ENCODE assay signal across 8 cellular contexts in the genomic region with DNA sequence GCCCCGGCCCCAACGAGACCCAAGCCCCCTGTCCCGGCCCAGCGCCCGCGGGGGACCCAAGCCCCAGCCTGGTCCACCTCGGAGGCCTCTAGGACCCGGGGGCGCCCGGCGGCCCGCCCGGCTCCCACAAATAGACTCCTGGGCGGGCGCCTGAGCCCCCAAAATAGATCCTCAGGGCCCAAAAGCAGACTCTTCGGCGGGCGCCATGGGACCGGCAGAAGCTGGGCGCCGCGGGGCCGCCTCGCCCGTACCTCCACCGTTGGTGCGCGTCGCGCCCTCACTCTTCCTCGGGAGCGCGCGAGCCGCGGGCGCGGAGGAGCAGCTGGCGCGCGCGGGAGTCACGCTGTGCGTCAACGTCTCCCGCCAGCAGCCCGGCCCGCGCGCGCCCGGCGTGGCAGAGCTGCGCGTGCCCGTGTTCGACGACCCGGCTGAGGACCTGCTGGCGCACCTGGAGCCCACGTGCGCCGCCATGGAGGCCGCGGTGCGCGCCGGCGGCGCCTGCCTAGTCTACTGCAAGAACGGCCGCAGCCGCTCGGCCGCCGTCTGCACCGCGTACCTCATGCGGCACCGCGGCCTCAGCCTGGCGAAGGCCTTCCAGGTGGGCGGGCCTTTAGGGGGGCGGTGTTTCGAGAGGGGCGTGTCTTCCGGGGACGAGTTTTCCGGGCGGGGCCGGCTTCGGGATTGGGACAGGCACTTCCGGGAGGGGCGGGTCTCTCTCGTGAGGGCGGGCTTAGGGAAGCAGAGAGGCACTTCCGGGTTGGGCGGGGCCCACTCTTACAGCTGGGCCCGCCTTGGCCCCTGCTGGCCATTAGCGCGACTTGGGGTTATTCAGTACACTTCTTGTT. TPM values are rescaled to one million over a fixed set of nuclear protein-coding genes. Genes with fewer than 3 reads are reported as not detected.
DNase-seq lines count a peak whose midpoint lies in the region; ATAC-seq and TF ChIP-seq lines count a peak whose summit lies in the region.

No MANE protein-coding gene starts in this region.

- peak overlapping the region; percentile 83 for H3K4me3 Mint-ChIP-seq in activated T-helper 2 cell treated with anti-CD3 and anti-CD28 coated beads, Interferon-gamma antibody, Interleukin-2, Interleukin-4, amounts not matched to agents 10 μg/mL and 5 μg/mL and 100 μg/mL, durations not matched to agents 14 hours and 24 hours and 36 hours (ENCODE audit: low read depth)
- H3K4me3 Mint-ChIP-seq in nephron, result peak overlapping the region; percentile 87 to 92 (median 90)

- peak overlapping the region; percentile 74 for H3K4me3 ChIP-seq in LNCaP clone FGC (ENCODE audit: low read depth, low read length)

- intact Hi-C loops in activated T-helper 2 cell treated with anti-CD3 and anti-CD28 coated beads, Interferon-gamma antibody, Interleukin-2, Interleukin-4, amounts not matched to agents 10 μg/mL and 5 μg/mL and 100 μg/mL, durations not matched to agents 14 hours and 24 hours and 36 hours (cut with micrococcal nuclease), result loop anchor here (1.0 to 10.0 kb wide), 8 partner anchors 26 to 754 kb away; a partner anchor contains a TSS

- H3K4me1 Mint-ChIP-seq in activated T-helper 2 cell treated with anti-CD3 and anti-CD28 coated beads, Interferon-gamma antibody, Interleukin-2, Interleukin-4, amounts not matched to agents 10 μg/mL and 5 μg/mL and 100 μg/mL, durations not matched to agents 14 hours and 24 hours and 36 hours (ENCODE audit: low read depth), result peaks cover 63% of the 10 kb centered on the region
- H3K4me1 Mint-ChIP-seq in nephron, result peaks cover 42% of the 10 kb centered on the region

- peaks cover 62% of the 10 kb centered on the region for H3K36me3 Mint-ChIP-seq in activated T-helper 2 cell treated with anti-CD3 and anti-CD28 coated beads, Interferon-gamma antibody, Interleukin-2, Interleukin-4, amounts not matched to agents 10 μg/mL and 5 μg/mL and 100 μg/mL, durations not matched to agents 14 hours and 24 hours and 36 hours (ENCODE audit: low read depth)
- H3K36me3 Mint-ChIP-seq in nephron (ENCODE audit: low read depth), result peaks cover 3% of the 10 kb centered on the region

- peak; percentile 62 for ATAC-seq in stimulated activated naive CD8-positive, alpha-beta T cell treated with anti-CD3 and anti-CD28 coated beads, Interleukin-15, Interleukin-2, amounts not matched to agents 100 U/mL and 50 U/mL, for 24 hours

- peak; percentile 98 for DNase-seq in EL
- peak; percentile 93 for DNase-seq in GOT3 (lab: John Stamatoyannopoulos, UW)
- DNase-seq in LNCaP clone FGC (ENCODE audit: low read depth), result peak; percentile 88
- DNase-seq in RPMI8226, result peak; percentile 96
- peak; percentile 98 for DNase-seq in activated T-helper 2 cell treated with anti-CD3 and anti-CD28 coated beads, Interferon-gamma antibody, Interleukin-2, Interleukin-4, amounts not matched to agents 10 μg/mL and 5 μg/mL and 100 μg/mL, durations not matched to agents 14 hours and 24 hours and 36 hours (ENCODE audit: low spot score)
- DNase-seq in fibroblast of peridontal ligament (ENCODE audit: extremely low read depth), result peak; percentile 96
- DNase-seq in stimulated activated naive CD8-positive, alpha-beta T cell treated with anti-CD3 and anti-CD28 coated beads, Interleukin-15, Interleukin-2, amounts not matched to agents 100 U/mL and 50 U/mL, for 24 hours, result peak; percentile 100

- peak overlapping the region; percentile 87 for H3K27ac Mint-ChIP-seq in activated T-helper 2 cell treated with anti-CD3 and anti-CD28 coated beads, Interferon-gamma antibody, Interleukin-2, Interleukin-4, amounts not matched to agents 10 μg/mL and 5 μg/mL and 100 μg/mL, durations not matched to agents 14 hours and 24 hours and 36 hours
- H3K27ac Mint-ChIP-seq in nephron, result peak overlapping the region; percentile 90 to 94 (median 93)

- H3K9me3 Mint-ChIP-seq in activated T-helper 2 cell treated with anti-CD3 and anti-CD28 coated beads, Interferon-gamma antibody, Interleukin-2, Interleukin-4, amounts not matched to agents 10 μg/mL and 5 μg/mL and 100 μg/mL, durations not matched to agents 14 hours and 24 hours and 36 hours, result no peaks in the 10 kb centered on the region
- no peaks in the 10 kb centered on the region for H3K9me3 Mint-ChIP-seq in nephron

- H3K27me3 Mint-ChIP-seq in activated T-helper 2 cell treated with anti-CD3 and anti-CD28 coated beads, Interferon-gamma antibody, Interleukin-2, Interleukin-4, amounts not matched to agents 10 μg/mL and 5 μg/mL and 100 μg/mL, durations not matched to agents 14 hours and 24 hours and 36 hours (ENCODE audit: low read depth), result no peaks in the 10 kb centered on the region
- H3K27me3 Mint-ChIP-seq in nephron (ENCODE audit: low read depth), result peaks cover 4% of the 10 kb centered on the region

- 0 out of 2 replicates have a peak, but pooled peaks have one; percentile 13 for TF ChIP-seq CTCF in LNCaP clone FGC (IDR thresholded peaks at IDR 0.05; ENCODE audit: control insufficient read depth, extremely low read depth, insufficient read depth)
- TF ChIP-seq CTCF in nephron (IDR thresholded peaks at IDR 0.05; ENCODE audit: unreplicated experiment in 3 of 3), result peak in 2 of 3 experiments; percentile 27

RNA-seq across cellular contexts. Expression of a gene that starts 0.5 kb away (rescaled TPM):
- 4.8 and 6.5 TPM in 2 replicates for total RNA-seq in activated T-helper 2 cell treated with anti-CD3 and anti-CD28 coated beads, Interferon-gamma antibody, Interleukin-2, Interleukin-4, amounts not matched to agents 10 μg/mL and 5 μg/mL and 100 μg/mL, durations not matched to agents 14 hours and 24 hours and 36 hours

RNA-seq across cellular contexts. Expression of a gene that starts 2.9 kb away (rescaled TPM):
- total RNA-seq in activated T-helper 2 cell treated with anti-CD3 and anti-CD28 coated beads, Interferon-gamma antibody, Interleukin-2, Interleukin-4, amounts not matched to agents 10 μg/mL and 5 μg/mL and 100 μg/mL, durations not matched to agents 14 hours and 24 hours and 36 hours, result 23.7 and 25.1 TPM in 2 replicates

RNA-seq across cellular contexts. Expression of a gene that starts 7.6 kb away (rescaled TPM):
- total RNA-seq in activated T-helper 2 cell treated with anti-CD3 and anti-CD28 coated beads, Interferon-gamma antibody, Interleukin-2, Interleukin-4, amounts not matched to agents 10 μg/mL and 5 μg/mL and 100 μg/mL, durations not matched to agents 14 hours and 24 hours and 36 hours, result 67.3 and 71.3 TPM in 2 replicates

RNA-seq across cellular contexts. Expression of a gene that starts 25.8 kb away (rescaled TPM):
- total RNA-seq in activated T-helper 2 cell treated with anti-CD3 and anti-CD28 coated beads, Interferon-gamma antibody, Interleukin-2, Interleukin-4, amounts not matched to agents 10 μg/mL and 5 μg/mL and 100 μg/mL, durations not matched to agents 14 hours and 24 hours and 36 hours, result 49.6 and 51.1 TPM in 2 replicates

Comparison
In these comparisons a context has a peak if more than half of its experiments do, and no peak if none do; other contexts are left out.
1. Peak in every context shown above with its lines: DNase-seq, ATAC-seq and H3K4me3 ChIP-seq.